Comparison of ENCODE assay signal across 1 cellular context in genomic region chr4:48016141-48017107, GRCh38.
TF ChIP-seq lines count a peak whose summit lies in the region.

TSS of gene CNGA1 (minus strand) at chr4:48016681. CDS start at chr4:47952689, 63,992 bp downstream.
TSS of gene NIPAL1 (plus strand) at chr4:48016772. CDS start at chr4:48016840, 68 bp downstream.

TF ChIP-seq in HepG2, 621 proteins besides CTCF, POLR2A, EP300 and RAD21 (continued from another document and continues in another):
- TF ChIP-seq GMEB1 (CRISPR knock-in tag; IDR thresholded peaks at IDR 0.05; ENCODE audit: borderline replicate concordance), result 0 out of 2 replicates have a peak, but pooled peaks have one; percentile 26
- TF ChIP-seq ZEB1 (IDR thresholded peaks at IDR 0.05; ENCODE audit: insufficient replicate concordance, low read depth), result peak; percentile 91
- 0 out of 2 replicates have a peak, but pooled peaks have one; percentile 16 for TF ChIP-seq ZHX1 (CRISPR knock-in tag; IDR thresholded peaks at IDR 0.05; ENCODE audit: low read depth)
- TF ChIP-seq CC2D1A (CRISPR knock-in tag; IDR thresholded peaks at IDR 0.05), result 0 out of 2 replicates have a peak, but pooled peaks have one; percentile 65
- no peak for TF ChIP-seq NONO (IDR thresholded peaks at IDR 0.05)
- peak; percentile 84 for TF ChIP-seq NONO (CRISPR knock-in tag; conservative IDR thresholded peaks at IDR 0.05)
- peak; percentile 69 for TF ChIP-seq ZNF556 (CRISPR knock-in tag; IDR thresholded peaks at IDR 0.05; ENCODE audit: borderline replicate concordance)
- peak; percentile 64; the same call in 1 of the 2 replicates for TF ChIP-seq ZNF274 (CRISPR knock-in tag; IDR thresholded peaks at IDR 0.05)
- TF ChIP-seq SIN3A (IDR thresholded peaks at IDR 0.05; ENCODE audit: borderline replicate concordance, low read depth, low read length), result 0 out of 2 replicates have a peak, but pooled peaks have one; percentile 22
- TF ChIP-seq HNF1B (CRISPR knock-in tag; IDR thresholded peaks at IDR 0.05), result peak; percentile 56
- no peak for TF ChIP-seq TBX3 (IDR thresholded peaks at IDR 0.05; ENCODE audit: borderline replicate concordance)
- TF ChIP-seq KLF6 (CRISPR knock-in tag; IDR thresholded peaks at IDR 0.05), result peak; percentile 43; the same call in 1 of the 2 replicates
- TF ChIP-seq SP4 (CRISPR knock-in tag; IDR thresholded peaks at IDR 0.05), result peak; percentile 65; the same call in 1 of the 2 replicates
- TF ChIP-seq ZNF691 (CRISPR knock-in tag; IDR thresholded peaks at IDR 0.05; ENCODE audit: borderline replicate concordance, low read depth), result 0 out of 2 replicates have a peak, but pooled peaks have one; percentile 12
- TF ChIP-seq ZSCAN21 (CRISPR knock-in tag; IDR thresholded peaks at IDR 0.05; ENCODE audit: borderline replicate concordance), result peak; percentile 50; the same call in 1 of the 2 replicates
- 0 out of 2 replicates have a peak, but pooled peaks have one; percentile 23 for TF ChIP-seq SRY (CRISPR knock-in tag; IDR thresholded peaks at IDR 0.05)
- peak; percentile 28; the same call in 1 of the 2 replicates for TF ChIP-seq YEATS2 (CRISPR knock-in tag; IDR thresholded peaks at IDR 0.05; ENCODE audit: borderline replicate concordance)
- TF ChIP-seq ZNF674 (CRISPR knock-in tag; IDR thresholded peaks at IDR 0.05; ENCODE audit: low read depth), result no peak
- TF ChIP-seq YEATS4 (CRISPR knock-in tag; IDR thresholded peaks at IDR 0.05; ENCODE audit: borderline replicate concordance), result peak; percentile 17; the same call in 1 of the 2 replicates
- TF ChIP-seq ZMYM3 (CRISPR knock-in tag; IDR thresholded peaks at IDR 0.05), result peak; percentile 47; the same call in 1 of the 2 replicates
- peak; percentile 67; the same call in 1 of the 2 replicates for TF ChIP-seq DRAP1 (CRISPR knock-in tag; IDR thresholded peaks at IDR 0.05)
- TF ChIP-seq ZHX2 (IDR thresholded peaks at IDR 0.05; ENCODE audit: low read depth), result 0 out of 2 replicates have a peak, but pooled peaks have one; percentile 54
- no peak for TF ChIP-seq ZHX2 (CRISPR knock-in tag; IDR thresholded peaks at IDR 0.05; ENCODE audit: borderline replicate concordance)
- no peak for TF ChIP-seq ZNF20 (CRISPR knock-in tag; IDR thresholded peaks at IDR 0.05)
- TF ChIP-seq ZNF772 (CRISPR knock-in tag; IDR thresholded peaks at IDR 0.05), result 0 out of 2 replicates have a peak, but pooled peaks have one; percentile 19
- peak; percentile 21; the same call in 1 of the 2 replicates for TF ChIP-seq ZNF281 (CRISPR knock-in tag; IDR thresholded peaks at IDR 0.05; ENCODE audit: borderline replicate concordance)
- peak; percentile 58 for TF ChIP-seq PHF8 (CRISPR knock-in tag; IDR thresholded peaks at IDR 0.05)
- TF ChIP-seq TAF15 (IDR thresholded peaks at IDR 0.05; ENCODE audit: low read depth, low read length, poor library complexity, severe bottlenecking), result peak; percentile 40
- TF ChIP-seq ZBTB4 (CRISPR knock-in tag; IDR thresholded peaks at IDR 0.05; ENCODE audit: borderline replicate concordance), result peak; percentile 23; the same call in 1 of the 2 replicates
- no peak for TF ChIP-seq SUZ12 (IDR thresholded peaks at IDR 0.05; ENCODE audit: low read depth, low read length)
- TF ChIP-seq ATF7-NPFF (CRISPR knock-in tag; IDR thresholded peaks at IDR 0.05; ENCODE audit: low read depth), result peak; percentile 51; the same call in 1 of the 2 replicates
- TF ChIP-seq THAP8 (CRISPR knock-in tag; IDR thresholded peaks at IDR 0.05; ENCODE audit: borderline replicate concordance), result no peak; the same call in 1 of the 2 replicates
- 0 out of 2 replicates have a peak, but pooled peaks have one; percentile 43 for TF ChIP-seq ZSCAN29 (CRISPR knock-in tag; conservative IDR thresholded peaks at IDR 0.05)
- TF ChIP-seq HNRNPLL (IDR thresholded peaks at IDR 0.05; ENCODE audit: low read depth, low read length, poor library complexity, severe bottlenecking), result peak; percentile 67
- TF ChIP-seq ZMYM4 (CRISPR knock-in tag; IDR thresholded peaks at IDR 0.05), result peak; percentile 89
- TF ChIP-seq BCL6 (CRISPR knock-in tag; IDR thresholded peaks at IDR 0.05), result 0 out of 2 replicates have a peak, but pooled peaks have one; percentile 14
- 0 out of 2 replicates have a peak, but pooled peaks have one; percentile 16 for TF ChIP-seq RNF2 (conservative IDR thresholded peaks at IDR 0.05; ENCODE audit: low read depth)
